8 cellular contexts compared by ENCODE assay signal in genomic region chr21:42199488-42200463, GRCh38. TPM values are rescaled to one million over a fixed set of nuclear protein-coding genes. Genes with fewer than 3 reads are reported as not detected.
DNase-seq lines count a peak whose midpoint lies in the region; ATAC-seq and TF ChIP-seq lines count a peak whose summit lies in the region.

No MANE protein-coding gene starts in this region.

- peak overlapping the region in 1 of 4 donors; percentile 39 for H3K27ac ChIP-seq in gastroesophageal sphincter
- no peak overlapping the region for H3K27ac ChIP-seq in thoracic aorta

- H3K4me1 ChIP-seq in gastroesophageal sphincter, result peaks cover 0 to 16% (median 7%) of the 10 kb centered on the region in 3 donors
- H3K4me1 ChIP-seq in thoracic aorta (ENCODE audit: control insufficient read depth in 1 of 2, low read depth in 2 of 2), result no peaks in the 10 kb centered on the region

- 58 to 74% methylated on average over 3 to 5 of the region's 9 CpGs for WGBS in gastroesophageal sphincter (ENCODE audit: low coverage in 1 of 2), 2 donors

- no peaks in the 10 kb centered on the region for H3K36me3 Mint-ChIP-seq in T-cell

- POLR2A ChIA-PET in T-cell (lab: Charles Lee), result interaction anchor here (0.5 to 1.3 kb wide), 3 partner anchors 20 to 21 kb away, joined by 3 to 6 read pairs (median 5); no protein-coding TSS in a partner anchor
- POLR2A ChIA-PET in GM10248 (lab: Yijun Ruan, JAX), result no interaction called here

- no peak for TF ChIP-seq POLR2A in gastroesophageal sphincter (IDR thresholded peaks at IDR 0.05)

- ATAC-seq in T-cell (replicated peaks in 1 of 4) (peak; percentile 76 to 86 (median 84)), gastroesophageal sphincter (peak; percentile 90), thoracic aorta (ENCODE audit: insufficient number of reproducible peaks, low FRiP score, low read depth) (peak; percentile 43)

- H3K27ac Mint-ChIP-seq in T-cell, result peak overlapping the region; percentile 79 to 83

- H3K27me3 Mint-ChIP-seq in T-cell, result no peaks in the 10 kb centered on the region

- peaks cover 52 to 70% (median 58%) of the 10 kb centered on the region in 3 donors for H3K4me1 Mint-ChIP-seq in T-cell

- TF ChIP-seq EP300 in gastroesophageal sphincter (IDR thresholded peaks at IDR 0.05), result no peak

- H3K27me3 ChIP-seq in gastroesophageal sphincter (no peaks in the 10 kb centered on the region), thoracic aorta (replicated peaks; ENCODE audit: insufficient read depth) (no peaks in the 10 kb centered on the region)

- H3K9me3 Mint-ChIP-seq in T-cell, result no peaks in the 10 kb centered on the region

- H3K9me3 ChIP-seq in gastroesophageal sphincter (peaks cover 0 to under 1% (median 0%) of the 10 kb centered on the region in 3 donors), thoracic aorta (no peaks in the 10 kb centered on the region)

- TF ChIP-seq CTCF in HFF-Myc (IDR thresholded peaks at IDR 0.05; ENCODE audit: low read depth, low read length, missing control alignments), result no peak
- TF ChIP-seq CTCF in gastroesophageal sphincter (IDR thresholded peaks at IDR 0.05), result no peak
- no peak for TF ChIP-seq CTCF in thoracic aorta (IDR thresholded peaks at IDR 0.05)
- no peak for TF ChIP-seq CTCF in GM10248 (IDR thresholded peaks at IDR 0.05; ENCODE audit: control extremely low read depth, extremely low read depth, low read depth, missing control alignments)

- H3K36me3 ChIP-seq in gastroesophageal sphincter, result no peaks in the 10 kb centered on the region
- no peaks in the 10 kb centered on the region for H3K36me3 ChIP-seq in thoracic aorta

- no peak overlapping the region for H3K4me3 ChIP-seq in HFF-Myc (replicated peaks; ENCODE audit: low read depth, low read length)
- no peak overlapping the region for H3K4me3 ChIP-seq in gastroesophageal sphincter
- H3K4me3 ChIP-seq in thoracic aorta, result no peak overlapping the region

- H3K4me3 Mint-ChIP-seq in T-cell, result peak overlapping the region in 2 of 3 donors; percentile 43 to 62

- CTCF ChIA-PET in T-cell (lab: Charles Lee) (interaction anchor here in 1 of 2 donors (0.9 to 1.9 kb wide), 4 partner anchors 21 to 59 kb away, joined by 3 to 12 read pairs (median 6); no protein-coding TSS in a partner anchor), GM10248 (lab: Yijun Ruan, JAX) (interaction anchor here (1.1 to 1.8 kb wide), 2 partner anchors 38 to 59 kb away, joined by 5 to 9 read pairs; no protein-coding TSS in a partner anchor)

- peak; percentile 57 for DNase-seq in AG20443 (ENCODE audit: low spot score)
- peak; percentile 14 for DNase-seq in HFF-Myc (ENCODE audit: extremely low read depth, low read depth)
- peak in 10 of 34 experiments; percentile 10 to 50 (median 25) for DNase-seq in T-cell
- no peak for DNase-seq in thoracic aorta (ENCODE audit: low spot score)
- no peak for DNase-seq in effector CD8-positive, alpha-beta T cell (lab: John Stamatoyannopoulos, UW)
- DNase-seq in NCI-H1417 treated with DMSO at 0.1 percent for 48 hours (lab: John Stamatoyannopoulos, UW), result no peak
- no peak for DNase-seq in GM10248 (ENCODE audit: extremely low spot score)

RNA-seq across cellular contexts. Expression of gene ABCG1, which starts 19.2 kb away (rescaled TPM):
- total RNA-seq in T-cell (10 to 100 TPM in 2 of 5 donors, 1 to 10 TPM in 3; 4.1 to 51.1 (median 6.2) TPM), gastroesophageal sphincter (10 to 100 TPM; 15.9 to 21.8 (median 18.0) TPM), thoracic aorta (10 to 100 TPM; 15.6 to 20.6 TPM)

Comparison
In these comparisons a context has a peak if more than half of its experiments do, and no peak if none do; other contexts are left out.
1. DNase-seq: peak in AG20443 (single experiment) and HFF-Myc (single experiment); none in thoracic aorta (single experiment), effector CD8-positive, alpha-beta T cell (single experiment), NCI-H1417 treated with DMSO at 0.1 percent for 48 hours (single experiment) and GM10248 (single experiment).
2. Peak in every context shown above with its lines, with median percentiles within 50 percentile points of each other: ATAC-seq.